ENCODE assay signal across 20 cellular contexts in the genomic region with DNA sequence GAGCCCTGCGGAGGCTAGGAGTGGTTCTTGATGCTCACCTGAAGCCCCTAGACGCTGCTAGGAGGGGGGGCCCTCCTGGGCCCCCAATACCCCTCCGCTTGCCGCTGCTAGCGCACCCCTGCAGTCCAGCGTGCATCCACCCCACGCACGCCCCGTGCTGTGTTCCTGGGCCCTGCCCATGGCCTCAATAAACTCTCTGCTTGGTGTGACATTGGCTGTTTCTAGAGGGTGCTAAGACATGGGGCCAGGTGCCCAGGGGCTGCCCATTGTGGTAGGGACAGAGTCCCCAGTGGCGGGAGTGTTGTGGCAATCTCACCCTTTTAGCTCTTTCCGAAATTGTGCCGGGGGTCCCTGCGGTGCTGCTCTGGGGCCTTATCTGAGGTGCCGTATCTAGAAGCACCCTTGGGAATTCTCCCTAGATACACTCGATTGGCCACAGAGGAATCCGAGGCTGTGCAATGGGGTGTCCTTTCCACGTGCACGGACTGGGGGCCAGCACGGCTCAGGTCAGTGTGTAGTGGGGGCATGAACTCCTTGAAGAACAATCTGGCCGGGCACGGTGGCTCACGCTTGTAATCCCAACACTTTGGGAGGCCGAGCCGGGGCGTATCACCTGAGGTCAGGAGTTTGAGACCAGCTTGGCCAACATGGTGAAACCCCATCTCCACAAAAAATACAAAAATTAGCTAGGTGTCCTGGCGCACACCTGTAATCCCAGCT. TPM values are rescaled to one million over a fixed set of nuclear protein-coding genes. Genes with fewer than 3 reads are reported as not detected.
"Had no signal": no experiment of that assay in that cellular context is flagged by ENCODE, and none has a peak within 500 bp of the region (broad histone marks: within the 10 kb centered on the region; RNA-seq: fewer than 3 reads in every experiment).

No MANE protein-coding gene starts in this region.

- DNase-seq: NCI-H1092, NCI-H1105 treated with DMSO at 0.1 percent for 48 hours, NCI-H1417 treated with DMSO at 0.1 percent for 48 hours, NCI-H146, NCI-H1694 treated with DMSO at 0.1 percent for 48 hours, NCI-H1930, NCI-H2081, NCI-H2107, NCI-H2227 treated with DMSO at 0.1 percent for 48 hours, NCI-H524, NCI-H526 treated with DMSO at 0.1 percent for 48 hours, NCI-H748 treated with DMSO at 0.1 percent for 48 hours, RPMI8226, SHP77 had no signal

- H3K4me2 ChIP-seq: SK-N-SH had no signal

- H3K9ac ChIP-seq: SK-N-SH had no signal

- H3K4me3 Mint-ChIP-seq: IgD-negative memory B cell had no signal

- H3K9me3 ChIP-seq: SK-N-SH had no signal

- H3K4me3 ChIP-seq: K562 had no signal

- H3K27ac ChIP-seq: HL-60 had no signal

RNA-seq across cellular contexts. Expression of a gene that starts 10.9 kb away (rescaled TPM):
- polyA plus RNA-seq: IgD-negative memory B cell had no signal

RNA-seq across cellular contexts. Expression of a gene that starts 48.8 kb away (rescaled TPM):
- total RNA-seq: K562, LHCN-M2, SK-MEL-5 had no signal
- polyA plus RNA-seq: IgD-negative memory B cell had no signal
